In the genomic region with DNA sequence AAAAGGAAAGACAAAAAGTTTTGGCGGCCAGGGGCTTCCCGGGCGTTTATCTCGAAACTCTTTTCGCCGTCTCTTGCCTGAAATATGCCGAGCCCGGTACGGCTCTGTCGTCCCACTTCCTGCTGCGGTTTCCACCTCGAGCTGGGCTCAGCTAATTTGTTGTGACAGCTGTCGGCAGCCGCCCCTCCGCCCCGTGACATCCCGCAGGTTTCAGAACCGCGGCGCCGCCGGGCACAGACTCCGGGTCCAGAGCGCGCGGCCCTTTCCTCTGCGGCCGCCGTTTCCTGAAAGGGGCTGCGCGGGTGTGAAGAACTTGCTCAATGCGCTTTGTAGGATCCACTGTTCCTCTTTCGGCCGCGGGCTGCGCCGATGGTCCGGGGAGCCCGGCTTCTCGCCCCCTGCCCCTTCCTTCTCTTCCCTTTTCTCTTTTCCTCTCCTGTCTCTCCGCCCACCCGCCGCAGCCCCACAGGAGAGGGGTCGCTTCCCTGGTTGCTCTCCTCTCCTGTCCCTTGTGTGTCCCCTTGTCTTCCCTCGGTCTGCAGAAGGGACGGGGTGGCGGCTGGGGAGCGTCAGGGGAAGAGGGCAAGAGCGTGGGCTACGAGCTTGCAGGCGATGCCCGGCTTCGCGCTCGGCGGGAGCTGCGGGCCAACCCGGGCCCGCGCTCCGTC, we compare ENCODE assay signal across 8 cellular contexts. TPM values are rescaled to one million over a fixed set of nuclear protein-coding genes. Genes with fewer than 3 reads are reported as not detected.
A peak's percentile ranks its signal among the peaks of the same experiment; 100 is the strongest.
DNase-seq lines count a peak whose midpoint lies in the region; ATAC-seq, FAIRE-seq and TF ChIP-seq lines count a peak whose summit lies in the region.

No MANE protein-coding gene starts in this region.

- H3K27ac Mint-ChIP-seq in astrocyte (ENCODE audit: unreplicated experiment): no peak overlapping the region

- peaks cover 25% of the 10 kb centered on the region for H3K4me1 Mint-ChIP-seq in astrocyte (ENCODE audit: low read depth, unreplicated experiment)

- peaks cover 46% of the 10 kb centered on the region for H3K79me2 ChIP-seq in astrocyte (ENCODE audit: insufficient read depth, low read length)

- H2AFZ ChIP-seq in astrocyte (ENCODE audit: low read depth, low read length): no peak overlapping the region

- H3K36me3 Mint-ChIP-seq in astrocyte (ENCODE audit: low read depth, unreplicated experiment): peaks cover 4% of the 10 kb centered on the region

- H3K27me3 Mint-ChIP-seq in astrocyte (ENCODE audit: low read depth, unreplicated experiment): peaks cover 2% of the 10 kb centered on the region

- TF ChIP-seq CTCF in astrocyte (IDR thresholded peaks at IDR 0.05; ENCODE audit: insufficient read depth, low read depth, low read length): no peak
- peak in 2 of 11 experiments; percentile 4 to 12 for TF ChIP-seq CTCF in spleen (IDR thresholded peaks at IDR 0.05 in 8 of 11, conservative IDR thresholded peaks at IDR 0.05 in 3 of 11)

- H3K27ac ChIP-seq in astrocyte (ENCODE audit: low read depth, low read length) (peak overlapping the region; percentile 75), spleen (peak overlapping the region; percentile 95 to 100 (median 99))

- DNase-seq in D341Med (ENCODE audit: low spot score) (peak; percentile 51), HuH-7 (ENCODE audit: low spot score) (peak; percentile 56), T-helper 22 cell (ENCODE audit: low read depth) (peak; percentile 88), astrocyte (ENCODE audit: low read depth) (peak; percentile 50), spleen (peak; percentile 97), SK-N-DZ (ENCODE audit: low spot score) (no peak)

- H3K36me3 ChIP-seq in astrocyte (ENCODE audit: insufficient read depth, low read length): no peaks in the 10 kb centered on the region
- H3K36me3 ChIP-seq in iPS-15b (ENCODE audit: control insufficient read depth, insufficient read depth, low read length): no peaks in the 10 kb centered on the region
- H3K36me3 ChIP-seq in spleen: peaks cover 0 to 24% (median 3%) of the 10 kb centered on the region in 6 donors

- intact Hi-C loops in spleen (cut with DNase I; ENCODE audit: low total_unique reads): no loop called here

- peaks cover 49% of the 10 kb centered on the region for H4K20me1 ChIP-seq in astrocyte (ENCODE audit: insufficient read depth, low read length)

- peak; percentile 48 for ATAC-seq in GM21526 (IDR thresholded peaks at IDR 0.05; ENCODE audit: low FRiP score, unreplicated experiment)

- FAIRE-seq in astrocyte (lab: Jason Lieb, UNC): no peak

- H3K9me3 ChIP-seq in astrocyte (ENCODE audit: insufficient read depth, low read depth, low read length) (no peaks in the 10 kb centered on the region), iPS-15b (ENCODE audit: control insufficient read depth, insufficient read depth, low read length) (no peaks in the 10 kb centered on the region), spleen (no peaks in the 10 kb centered on the region)

- no peak for TF ChIP-seq POLR2A in spleen (IDR thresholded peaks at IDR 0.05)

- WGBS in spleen, 5 donors: 0 to 1% (median 0%) methylated on average over 43 to 61 of the region's 61 CpGs

- H3K4me1 ChIP-seq in astrocyte (ENCODE audit: insufficient read depth, low read length) (peaks cover 38% of the 10 kb centered on the region), iPS-15b (ENCODE audit: control insufficient read depth, insufficient read depth, low read length) (peaks cover 15% of the 10 kb centered on the region), spleen (peaks cover 30 to 93% (median 69%) of the 10 kb centered on the region in 6 donors)

- H3K9ac ChIP-seq in astrocyte (ENCODE audit: low read length): peak overlapping the region; percentile 85
- H3K9ac ChIP-seq in iPS-15b (ENCODE audit: low read depth, low read length): no peak overlapping the region

- H3K27me3 ChIP-seq in astrocyte (ENCODE audit: insufficient read depth, low read length): no peaks in the 10 kb centered on the region
- H3K27me3 ChIP-seq in iPS-15b (ENCODE audit: control insufficient read depth, insufficient read depth, low read length): peaks cover 34% of the 10 kb centered on the region
- H3K27me3 ChIP-seq in spleen (replicated peaks in 1 of 7): no peaks in the 10 kb centered on the region

- H3K4me3 ChIP-seq in astrocyte (ENCODE audit: insufficient read depth, low read depth, low read length) (peak overlapping the region; percentile 66), iPS-15b (ENCODE audit: low read depth, low read length) (peak overlapping the region; percentile 66), spleen (peak overlapping the region; percentile 79 to 95 (median 86))

- H3K4me3 Mint-ChIP-seq in astrocyte (ENCODE audit: unreplicated experiment): peak overlapping the region; percentile 88

- no peaks in the 10 kb centered on the region for H3K9me3 Mint-ChIP-seq in astrocyte (ENCODE audit: unreplicated experiment)

- H3K4me2 ChIP-seq in astrocyte (ENCODE audit: low read length): peak overlapping the region; percentile 97

RNA-seq across cellular contexts. Expression of gene ARID5A, which starts 0.6 kb away (rescaled TPM):
- total RNA-seq in astrocyte: 11.3 and 11.8 TPM in 2 replicates
- total RNA-seq in spleen: 100 to 1,000 TPM in 1 of 7 donors, 10 to 100 TPM in 6; 41.2 to 121 (median 52.8) TPM
- polyA plus RNA-seq in spleen: 10 to 100 TPM; 30.8 to 37.2 (median 35.4) TPM
- polyA plus RNA-seq in SK-N-DZ (2014; cell fraction: cytosol; rRNA removed): 3.3 and 4.1 TPM in 2 replicates
- 4.4 and 9.8 TPM in 2 replicates for polyA plus RNA-seq in SK-N-DZ (2014; cell fraction: nucleus; rRNA removed)

RNA-seq across cellular contexts. Expression of gene NEURL3, which starts 32.0 kb away (rescaled TPM):
- total RNA-seq in astrocyte (0.34 and 0.38 TPM in 2 replicates), spleen (under 1 TPM in 5 of 7 donors, not detected in 2; 0.32 to 0.98 (median 0.49) TPM)
- 1 to 10 TPM in 1 of 3 donors, under 1 TPM in 2; 0.35 to 1.2 (median 0.79) TPM for polyA plus RNA-seq in spleen
- polyA plus RNA-seq in SK-N-DZ (2014; cell fraction: cytosol; rRNA removed): 0.42 TPM in 1 of 2 replicates, not detected in the other
- not detected in 2 replicates for polyA plus RNA-seq in SK-N-DZ (2014; cell fraction: nucleus; rRNA removed)
